In genomic region chr5:176537608-176538504, GRCh38 we compare ENCODE assay signal across 8 cellular contexts. TPM values are rescaled to one million over a fixed set of nuclear protein-coding genes. Genes with fewer than 3 reads are reported as not detected.
DNase-seq lines count a peak whose midpoint lies in the region; ATAC-seq and TF ChIP-seq lines count a peak whose summit lies in the region.

No MANE protein-coding gene starts in this region.

- ATAC-seq in HG02678 (IDR thresholded peaks at IDR 0.05; ENCODE audit: unreplicated experiment), result peak; percentile 69
- ATAC-seq in activated naive CD8-positive, alpha-beta T cell treated with anti-CD3 and anti-CD28 coated beads, Interleukin-2, amount 10 ng/mL, durations not matched to agents 7 days and 5 days (ENCODE audit: low read depth), result peak; percentile 70
- peak; percentile 92 for ATAC-seq in omental fat pad (ENCODE audit: low FRiP score)
- ATAC-seq in thoracic aorta (ENCODE audit: insufficient number of reproducible peaks, low FRiP score, low read depth), result peak; percentile 91

- peaks cover 11% of the 10 kb centered on the region for H3K36me3 Mint-ChIP-seq in activated naive CD8-positive, alpha-beta T cell treated with anti-CD3 and anti-CD28 coated beads, Interleukin-2, amount 10 ng/mL, durations not matched to agents 7 days and 5 days
- no peaks in the 10 kb centered on the region for H3K36me3 Mint-ChIP-seq in glutamatergic neuron (ENCODE audit: unreplicated experiment)

- H3K36me3 ChIP-seq in thoracic aorta, result no peaks in the 10 kb centered on the region

- POLR2A ChIA-PET in GM10248 (lab: Yijun Ruan, JAX), result interaction anchor here (0.5 to 2.1 kb wide), 4 partner anchors 14 to 109 kb away, joined by 4 to 9 read pairs (median 4); partner anchors contain the start of genes FAF2 and TSPAN17
- POLR2A ChIA-PET in activated naive CD8-positive, alpha-beta T cell treated with anti-CD3 and anti-CD28 coated beads, Interleukin-2, amount 10 ng/mL, durations not matched to agents 7 days and 5 days (lab: Charles Lee), result interaction anchor here (0.6 to 5.6 kb wide), 20 partner anchors 9 to 918 kb away, joined by 3 to 60 read pairs (median 5); partner anchors contain the start of genes CLTB, FAF2, HIGD2A and KIAA1191

- CTCF ChIA-PET in GM10248 (lab: Yijun Ruan, JAX), result interaction anchor here (1.0 to 1.6 kb wide), 4 partner anchors 19 to 123 kb away, joined by 3 to 5 read pairs (median 4); partner anchors contain the start of gene FAF2

- H3K27me3 Mint-ChIP-seq in activated naive CD8-positive, alpha-beta T cell treated with anti-CD3 and anti-CD28 coated beads, Interleukin-2, amount 10 ng/mL, durations not matched to agents 7 days and 5 days, result no peaks in the 10 kb centered on the region
- H3K27me3 Mint-ChIP-seq in glutamatergic neuron (ENCODE audit: unreplicated experiment), result peaks cover 26% of the 10 kb centered on the region

- H3K4me1 ChIP-seq in thoracic aorta (ENCODE audit: control insufficient read depth in 1 of 2, low read depth in 2 of 2), result peaks cover 32 to 49% of the 10 kb centered on the region in 2 donors

- H3K27ac ChIP-seq in thoracic aorta, result peak overlapping the region; percentile 91 to 95

- DNase-seq in GM10248 (ENCODE audit: extremely low spot score), result peak; percentile 92
- DNase-seq in NCI-H1105 treated with DMSO at 0.1 percent for 48 hours (lab: John Stamatoyannopoulos, UW), result peak; percentile 93
- peak; percentile 99 for DNase-seq in SKM-1 treated with dmso at 0.1 percent for 144 hours (lab: John Stamatoyannopoulos, UW; ENCODE audit: unreplicated experiment)
- peak; percentile 89 for DNase-seq in activated naive CD8-positive, alpha-beta T cell treated with anti-CD3 and anti-CD28 coated beads, Interleukin-2, amount 10 ng/mL, durations not matched to agents 7 days and 5 days
- DNase-seq in glutamatergic neuron, result peak; percentile 93
- peak; percentile 98 for DNase-seq in omental fat pad (ENCODE audit: low spot score)
- peak; percentile 99 for DNase-seq in thoracic aorta (ENCODE audit: low spot score)

- H3K27ac Mint-ChIP-seq in activated naive CD8-positive, alpha-beta T cell treated with anti-CD3 and anti-CD28 coated beads, Interleukin-2, amount 10 ng/mL, durations not matched to agents 7 days and 5 days, result peak overlapping the region; percentile 99
- H3K27ac Mint-ChIP-seq in glutamatergic neuron (ENCODE audit: unreplicated experiment), result peak overlapping the region; percentile 99

- H3K9me3 Mint-ChIP-seq in activated naive CD8-positive, alpha-beta T cell treated with anti-CD3 and anti-CD28 coated beads, Interleukin-2, amount 10 ng/mL, durations not matched to agents 7 days and 5 days, result no peaks in the 10 kb centered on the region
- peaks cover 27% of the 10 kb centered on the region for H3K9me3 Mint-ChIP-seq in glutamatergic neuron (ENCODE audit: unreplicated experiment)

- peak overlapping the region; percentile 100 for H3K4me3 Mint-ChIP-seq in activated naive CD8-positive, alpha-beta T cell treated with anti-CD3 and anti-CD28 coated beads, Interleukin-2, amount 10 ng/mL, durations not matched to agents 7 days and 5 days
- H3K4me3 Mint-ChIP-seq in glutamatergic neuron (ENCODE audit: unreplicated experiment), result peak overlapping the region; percentile 95

- H3K27me3 ChIP-seq in thoracic aorta (replicated peaks; ENCODE audit: insufficient read depth), result no peaks in the 10 kb centered on the region

- H3K4me1 Mint-ChIP-seq in activated naive CD8-positive, alpha-beta T cell treated with anti-CD3 and anti-CD28 coated beads, Interleukin-2, amount 10 ng/mL, durations not matched to agents 7 days and 5 days, result peaks cover 63% of the 10 kb centered on the region
- H3K4me1 Mint-ChIP-seq in glutamatergic neuron (ENCODE audit: low read depth, unreplicated experiment), result peaks cover 44% of the 10 kb centered on the region

- TF ChIP-seq CTCF in GM10248 (IDR thresholded peaks at IDR 0.05; ENCODE audit: control extremely low read depth, extremely low read depth, low read depth, missing control alignments), result no peak
- no peak for TF ChIP-seq CTCF in glutamatergic neuron (IDR thresholded peaks at IDR 0.05; ENCODE audit: partially characterized antibody, unreplicated experiment)
- TF ChIP-seq CTCF in omental fat pad (IDR thresholded peaks at IDR 0.05), result no peak
- TF ChIP-seq CTCF in thoracic aorta (IDR thresholded peaks at IDR 0.05), result no peak

- H3K9me3 ChIP-seq in thoracic aorta, result no peaks in the 10 kb centered on the region

- peak overlapping the region; percentile 81 for H3K4me3 ChIP-seq in thoracic aorta

RNA-seq across cellular contexts. Expression of gene RNF44, which starts 0.7 kb away (rescaled TPM):
- total RNA-seq in activated naive CD8-positive, alpha-beta T cell treated with anti-CD3 and anti-CD28 coated beads, Interleukin-2, amount 10 ng/mL, durations not matched to agents 7 days and 5 days, result 100 to 1,000 TPM; 162 to 166 TPM
- total RNA-seq in glutamatergic neuron (ENCODE audit: unreplicated experiment) (322 TPM), omental fat pad (10 to 100 TPM in 3 of 4 donors, 1 to 10 TPM in 1; 7.4 to 24.4 (median 10.8) TPM), thoracic aorta (10 to 100 TPM; 11.1 to 14.7 TPM)

RNA-seq across cellular contexts. Expression of gene CDHR2, which starts 11.3 kb away (rescaled TPM):
- total RNA-seq in activated naive CD8-positive, alpha-beta T cell treated with anti-CD3 and anti-CD28 coated beads, Interleukin-2, amount 10 ng/mL, durations not matched to agents 7 days and 5 days, result 1 to 10 TPM; 2.4 to 3.8 TPM
- total RNA-seq in glutamatergic neuron (ENCODE audit: unreplicated experiment), result 0.29 TPM
- total RNA-seq in omental fat pad, result not detected
- total RNA-seq in thoracic aorta, result not detected

Comparison
In these comparisons a context has a peak if more than half of its experiments do, and no peak if none do; other contexts are left out.
1. Peak in every context shown above with its lines: DNase-seq, ATAC-seq, H3K4me3 ChIP-seq and H3K27ac ChIP-seq.
2. RNA of gene RNF44, which starts 0.7 kb away (total RNA-seq): 322 TPM in glutamatergic neuron (single experiment) and 162 to 166 TPM in activated naive CD8-positive, alpha-beta T cell treated with anti-CD3 and anti-CD28 coated beads, Interleukin-2, amount 10 ng/mL, durations not matched to agents 7 days and 5 days; 11.1 to 14.7 TPM in thoracic aorta and 7.4 to 24.4 TPM in omental fat pad; every median in the first group is over 4 times any median in the second.